In genomic region chr1:89762431-89762800, GRCh38 we compare ENCODE assay signal across 8 cellular contexts.
A peak's percentile ranks its signal among the peaks of the same experiment; 100 is the strongest.
DNase-seq lines count a peak whose midpoint lies in the region; ATAC-seq and TF ChIP-seq lines count a peak whose summit lies in the region.

No MANE protein-coding gene starts in this region.

- peak overlapping the region; percentile 75 for H3K4me3 Mint-ChIP-seq in central memory CD8-positive, alpha-beta T cell
- H3K4me3 Mint-ChIP-seq in nephron, result peak overlapping the region; percentile 81 to 86 (median 86)

- no peaks in the 10 kb centered on the region for H3K9me3 Mint-ChIP-seq in central memory CD8-positive, alpha-beta T cell
- H3K9me3 Mint-ChIP-seq in nephron, result no peaks in the 10 kb centered on the region

- TF ChIP-seq CTCF in nephron (IDR thresholded peaks at IDR 0.05; ENCODE audit: unreplicated experiment in 3 of 3), result no peak

- H3K4me1 Mint-ChIP-seq in central memory CD8-positive, alpha-beta T cell, result peaks cover 49% of the 10 kb centered on the region
- peaks cover 30% of the 10 kb centered on the region for H3K4me1 Mint-ChIP-seq in nephron

- no peaks in the 10 kb centered on the region for H3K27me3 Mint-ChIP-seq in central memory CD8-positive, alpha-beta T cell
- peaks cover 48% of the 10 kb centered on the region for H3K27me3 Mint-ChIP-seq in nephron (ENCODE audit: low read depth)

- peak overlapping the region; percentile 58 for H3K27ac Mint-ChIP-seq in central memory CD8-positive, alpha-beta T cell (ENCODE audit: low read depth)
- peak overlapping the region in 1 of 3 experiments; percentile 19 for H3K27ac Mint-ChIP-seq in nephron

- ATAC-seq in central memory CD8-positive, alpha-beta T cell (replicated peaks; ENCODE audit: extremely low read depth, poor library complexity, severe bottlenecking), result no peak
- no peak for ATAC-seq in HG03565 (IDR thresholded peaks at IDR 0.05; ENCODE audit: unreplicated experiment)
- no peak for ATAC-seq in GM19463 (IDR thresholded peaks at IDR 0.05; ENCODE audit: unreplicated experiment)

- peaks cover 6% of the 10 kb centered on the region for H3K36me3 Mint-ChIP-seq in central memory CD8-positive, alpha-beta T cell (ENCODE audit: insufficient read depth)
- H3K36me3 Mint-ChIP-seq in nephron (ENCODE audit: low read depth), result no peaks in the 10 kb centered on the region

- DNase-seq in NCI-H1436 (lab: John Stamatoyannopoulos, UW) (peak; percentile 48), NCI-H1436 treated with DMSO at 0.1 percent for 48 hours (lab: John Stamatoyannopoulos, UW) (no peak), NCI-H2029 treated with DMSO at 0.1 percent for 48 hours (lab: John Stamatoyannopoulos, UW) (peak; percentile 69), germinal center (ENCODE audit: low spot score) (no peak)
- DNase-seq in central memory CD8-positive, alpha-beta T cell (ENCODE audit: low spot score in 2 of 2), result no peak

Comparison
In these comparisons a context has a peak if more than half of its experiments do, and no peak if none do; other contexts are left out.
1. DNase-seq: peak in NCI-H1436 (single experiment) and NCI-H2029 treated with DMSO at 0.1 percent for 48 hours (single experiment); none in NCI-H1436 treated with DMSO at 0.1 percent for 48 hours (single experiment), central memory CD8-positive, alpha-beta T cell (0 of 2) and germinal center (single experiment).